Comparison of ENCODE assay signal across 8 cellular contexts in genomic region chr1:204445860-204446412, GRCh38. TPM values are rescaled to one million over a fixed set of nuclear protein-coding genes. Genes with fewer than 3 reads are reported as not detected.
A peak's percentile ranks its signal among the peaks of the same experiment; 100 is the strongest.
DNase-seq lines count a peak whose midpoint lies in the region; ATAC-seq and TF ChIP-seq lines count a peak whose summit lies in the region.

No MANE protein-coding gene starts in this region.

- H3K4me3 ChIP-seq in esophagus muscularis mucosa = no peak overlapping the region

- H3K27ac ChIP-seq in esophagus muscularis mucosa (replicated peaks in 1 of 4) = no peak overlapping the region

- H3K36me3 ChIP-seq in esophagus muscularis mucosa = peaks cover 12 to 87% (median 76%) of the 10 kb centered on the region in 4 donors

- in situ Hi-C loops in T47D (cut with HindIII; ENCODE audit: low pct_unique_long_range_greater_than_20kb, low sequenced_read_pairs) = no loop called here

- TF ChIP-seq CTCF in neural crest cell (conservative IDR thresholded peaks at IDR 0.05) (no peak), esophagus muscularis mucosa (IDR thresholded peaks at IDR 0.05) (peak in 1 of 3 experiments; percentile 7)

- H3K36me3 Mint-ChIP-seq in neural crest cell (ENCODE audit: low read depth) = peaks cover 13% of the 10 kb centered on the region

- no peaks in the 10 kb centered on the region for H3K9me3 Mint-ChIP-seq in neural crest cell

- intact Hi-C loops in esophagus muscularis mucosa (cut with DNase I) = loop anchor here (2.0 kb wide), 2 partner anchors 49 to 57 kb away; partner anchors contain the start of gene PIK3C2B

- H3K4me3 Mint-ChIP-seq in neural crest cell = no peak overlapping the region

- H3K27me3 Mint-ChIP-seq in neural crest cell (ENCODE audit: low read depth) = no peaks in the 10 kb centered on the region

- no peak for ATAC-seq in GM18909 (IDR thresholded peaks at IDR 0.05; ENCODE audit: poor library complexity, unreplicated experiment)

- H3K4me1 Mint-ChIP-seq in neural crest cell = peaks cover 16% of the 10 kb centered on the region

- H3K4me1 ChIP-seq in esophagus muscularis mucosa = peaks cover 18 to 44% (median 21%) of the 10 kb centered on the region in 4 donors

- TF ChIP-seq POLR2A in esophagus muscularis mucosa (IDR thresholded peaks at IDR 0.05; ENCODE audit: low read depth) = no peak

- H3K9me3 ChIP-seq in esophagus muscularis mucosa = no peaks in the 10 kb centered on the region

- peak; percentile 80 for DNase-seq in DMS 273 (lab: John Stamatoyannopoulos, UW; ENCODE audit: unreplicated experiment)
- no peak for DNase-seq in DMS 273 treated with DMSO at 0.1 percent for 48 hours (lab: John Stamatoyannopoulos, UW)
- DNase-seq in HT1080 (ENCODE audit: low read depth) = peak; percentile 36
- DNase-seq in T-helper 1 cell = peak in 4 of 5 donors; percentile 27 to 51 (median 30)
- peak; percentile 33 to 72 for DNase-seq in T47D (ENCODE audit: low read depth in 1 of 2, low spot score in 1 of 2)
- peak; percentile 58 for DNase-seq in neural crest cell (ENCODE audit: low read depth, low spot score)
- no peak for DNase-seq in esophagus muscularis mucosa (ENCODE audit: extremely low spot score)

- WGBS in esophagus muscularis mucosa = 31% methylated on average over 9 of the region's 11 CpGs

- H3K27me3 ChIP-seq in esophagus muscularis mucosa = no peaks in the 10 kb centered on the region

- H3K27ac Mint-ChIP-seq in neural crest cell (ENCODE audit: unreplicated experiment) = no peak overlapping the region

- TF ChIP-seq EP300 in esophagus muscularis mucosa (IDR thresholded peaks at IDR 0.05) = no peak

RNA-seq across cellular contexts. Expression of gene PPP1R15B, which starts 34.3 kb away (rescaled TPM):
- 21.3 and 27.4 TPM in 2 replicates for total RNA-seq in HT1080 (2014; rRNA removed; shearing (Covaris generic))
- 32.1 and 37.9 TPM in 2 replicates for polyA plus RNA-seq in HT1080 (2015; cell fraction: cytosol; rRNA removed)
- 38.7 and 43.0 TPM in 2 replicates for polyA plus RNA-seq in HT1080 (2015; cell fraction: nucleus; rRNA removed)
- total RNA-seq in neural crest cell = 45.8 and 46.6 TPM in 2 replicates
- 10 to 100 TPM; 42.8 to 56.4 (median 51.4) TPM for total RNA-seq in esophagus muscularis mucosa

RNA-seq across cellular contexts. Expression of gene PIK3C2B, which starts 48.7 kb away (rescaled TPM):
- total RNA-seq in HT1080 (2014; rRNA removed; shearing (Covaris generic)) = 2.8 and 4.6 TPM in 2 replicates
- polyA plus RNA-seq in HT1080 (2015; cell fraction: cytosol; rRNA removed) = 0.60 and 1.2 TPM in 2 replicates
- 2.2 and 2.9 TPM in 2 replicates for polyA plus RNA-seq in HT1080 (2015; cell fraction: nucleus; rRNA removed)
- total RNA-seq in neural crest cell = 70.5 and 71.7 TPM in 2 replicates
- total RNA-seq in esophagus muscularis mucosa = 10 to 100 TPM; 10.8 to 15.8 (median 13.6) TPM

Comparison
In these comparisons a context has a peak if more than half of its experiments do, and no peak if none do; other contexts are left out.
1. DNase-seq: peak in DMS 273 (single experiment), HT1080 (single experiment), T-helper 1 cell (4 of 5), T47D (2 of 2) and neural crest cell (single experiment); none in DMS 273 treated with DMSO at 0.1 percent for 48 hours (single experiment) and esophagus muscularis mucosa (single experiment).